In genomic region chr14:33900706-33901105, GRCh38 we compare ENCODE assay signal across 27 cellular contexts.
"Had no signal": no experiment of that assay in that cellular context is flagged by ENCODE, and none has a peak within 500 bp of the region (broad histone marks: within the 10 kb centered on the region; RNA-seq: fewer than 3 reads in every experiment).

No MANE protein-coding gene starts in this region.

- H3K4me3 Mint-ChIP-seq: dendritic cell treated with granulocyte-macrophage colony-stimulating factor and Interleukin-4, amounts not matched to agents 40 ng/mL and 50 ng/mL, for 4 days; effector memory CD8-positive, alpha-beta T cell; endodermal cell had no signal

- H3K4me1 Mint-ChIP-seq: endodermal cell had no signal

- FAIRE-seq: endometrium, kidney had no signal

- H3K4me3 ChIP-seq: colonic mucosa, esophagus squamous epithelium, gastrocnemius medialis, heart right ventricle, left lung, lower lobe of right lung had no signal

- DNase-seq: cerebellar nuclear complex; colonic mucosa; cortex of kidney; effector CD8-positive, alpha-beta T cell; effector memory CD8-positive, alpha-beta T cell; endodermal cell; erythroblast; esophagus squamous epithelium; foreskin fibroblast; foreskin melanocyte; gastrocnemius medialis; glutamatergic neuron; head of caudate nucleus; heart right ventricle; hippocampal formation; islet precursor cell; kidney; kidney glomerular epithelial cell; left lung; left ventricle myocardium superior; lower lobe of right lung; mesendoderm; midbrain had no signal

- H3K4me1 ChIP-seq: colonic mucosa, esophagus squamous epithelium, left lung, lower lobe of right lung had no signal

- H3K27me3 Mint-ChIP-seq: dendritic cell treated with granulocyte-macrophage colony-stimulating factor and Interleukin-4, amounts not matched to agents 40 ng/mL and 50 ng/mL, for 4 days; effector memory CD8-positive, alpha-beta T cell had no signal

- H3K27ac ChIP-seq: colonic mucosa, epithelial cell of prostate, esophagus squamous epithelium, gastrocnemius medialis, heart right ventricle, left lung, lower lobe of right lung had no signal

- H3K9me3 ChIP-seq: colonic mucosa, esophagus squamous epithelium, gastrocnemius medialis, heart right ventricle, left lung, lower lobe of right lung had no signal

- H3K27me3 ChIP-seq: colonic mucosa, esophagus squamous epithelium, gastrocnemius medialis, heart right ventricle, left lung had no signal

- H3K9me3 Mint-ChIP-seq: dendritic cell treated with granulocyte-macrophage colony-stimulating factor and Interleukin-4, amounts not matched to agents 40 ng/mL and 50 ng/mL, for 4 days had no signal

- ATAC-seq: effector memory CD8-positive, alpha-beta T cell; esophagus mucosa; gastrocnemius medialis; left lung; left ventricle myocardium superior; lower lobe of right lung had no signal

- H3K27ac Mint-ChIP-seq: dendritic cell treated with granulocyte-macrophage colony-stimulating factor and Interleukin-4, amounts not matched to agents 40 ng/mL and 50 ng/mL, for 4 days; effector memory CD8-positive, alpha-beta T cell; endodermal cell had no signal

- H3K36me3 ChIP-seq: colonic mucosa, esophagus squamous epithelium, gastrocnemius medialis, heart right ventricle, left lung, lower lobe of right lung had no signal
